29 cellular contexts compared by ENCODE assay signal in genomic region chr9:20664501-20664900, GRCh38.
"Had no signal": no experiment of that assay in that cellular context is flagged by ENCODE, and none has a peak within 500 bp of the region (broad histone marks: within the 10 kb centered on the region; RNA-seq: fewer than 3 reads in every experiment).

No MANE protein-coding gene starts in this region.

- H3K27me3 ChIP-seq: colonic mucosa, gastrocnemius medialis, left lung, ovary, sigmoid colon, stomach, testis, tibial nerve, upper lobe of left lung had no signal

- H3K27ac Mint-ChIP-seq: dendritic cell treated with granulocyte-macrophage colony-stimulating factor and Interleukin-4, amounts not matched to agents 40 ng/mL and 50 ng/mL, for 4 days; endodermal cell; naive thymus-derived CD4-positive, alpha-beta T cell; nephron progenitor cell; stimulated activated effector memory CD8-positive, alpha-beta T cell treated with anti-CD3 and anti-CD28 coated beads, Interleukin-12 subunit alpha, Interleukin-12 subunit beta, amount 100 ng/mL, for 72 hours had no signal

- H3K36me3 ChIP-seq: colonic mucosa, gastrocnemius medialis, left lung, ovary, sigmoid colon, stomach, tibial nerve, upper lobe of left lung had no signal

- H3K9me3 ChIP-seq: colonic mucosa, gastrocnemius medialis, left lung, ovary, psoas muscle, sigmoid colon, stomach, testis, tibial nerve, upper lobe of left lung had no signal

- H3K36me3 Mint-ChIP-seq: naive thymus-derived CD4-positive, alpha-beta T cell; stimulated activated effector memory CD8-positive, alpha-beta T cell treated with anti-CD3 and anti-CD28 coated beads, Interleukin-12 subunit alpha, Interleukin-12 subunit beta, amount 100 ng/mL, for 72 hours had no signal

- ATAC-seq: esophagus mucosa; gastrocnemius medialis; left cardiac atrium; left lung; naive thymus-derived CD4-positive, alpha-beta T cell; psoas muscle; right cardiac atrium; stimulated activated effector memory CD8-positive, alpha-beta T cell treated with anti-CD3 and anti-CD28 coated beads, Interleukin-12 subunit alpha, Interleukin-12 subunit beta, amount 100 ng/mL, for 72 hours had no signal

- H3K4me1 ChIP-seq: colonic mucosa, gastrocnemius medialis, left lung, psoas muscle, testis, tibial nerve had no signal

- H3K4me3 ChIP-seq: colonic mucosa, gastrocnemius medialis, left lung, ovary, psoas muscle, sigmoid colon, stomach, testis, tibial nerve, upper lobe of left lung had no signal

- H3K27me3 Mint-ChIP-seq: dendritic cell treated with granulocyte-macrophage colony-stimulating factor and Interleukin-4, amounts not matched to agents 40 ng/mL and 50 ng/mL, for 4 days had no signal

- H3K27ac ChIP-seq: colonic mucosa, epithelial cell of prostate, gastrocnemius medialis, left lung, ovary, psoas muscle, sigmoid colon, stomach, testis, tibial nerve, upper lobe of left lung had no signal

- DNase-seq: colonic mucosa; effector CD8-positive, alpha-beta T cell; endodermal cell; foreskin fibroblast; gastrocnemius medialis; head of caudate nucleus; left cardiac atrium; left lung; mesenchymal stem cell; midbrain; naive thymus-derived CD4-positive, alpha-beta T cell; nephron progenitor cell; occipital lobe; ovary; posterior cingulate gyrus; psoas muscle; right cardiac atrium; sigmoid colon; stimulated activated CD4-positive, alpha-beta T cell treated with anti-CD3 and anti-CD28 coated beads, Interleukin-2, amount 100 ng/mL, for 24 hours; stimulated activated CD4-positive, alpha-beta T cell treated with anti-CD3 and anti-CD28 coated beads, Interleukin-4, amount 100 ng/mL, for 24 hours; stimulated activated naive CD4-positive, alpha-beta T cell treated with Interleukin-2 at 50 U/mL for 16 hours; stomach; testis; upper lobe of left lung had no signal

- H3K9me3 Mint-ChIP-seq: dendritic cell treated with granulocyte-macrophage colony-stimulating factor and Interleukin-4, amounts not matched to agents 40 ng/mL and 50 ng/mL, for 4 days; naive thymus-derived CD4-positive, alpha-beta T cell; stimulated activated effector memory CD8-positive, alpha-beta T cell treated with anti-CD3 and anti-CD28 coated beads, Interleukin-12 subunit alpha, Interleukin-12 subunit beta, amount 100 ng/mL, for 72 hours had no signal

- H3K4me1 Mint-ChIP-seq: stimulated activated effector memory CD8-positive, alpha-beta T cell treated with anti-CD3 and anti-CD28 coated beads, Interleukin-12 subunit alpha, Interleukin-12 subunit beta, amount 100 ng/mL, for 72 hours had no signal

- H3K4me3 Mint-ChIP-seq: dendritic cell treated with granulocyte-macrophage colony-stimulating factor and Interleukin-4, amounts not matched to agents 40 ng/mL and 50 ng/mL, for 4 days; endodermal cell; naive thymus-derived CD4-positive, alpha-beta T cell; nephron progenitor cell; stimulated activated effector memory CD8-positive, alpha-beta T cell treated with anti-CD3 and anti-CD28 coated beads, Interleukin-12 subunit alpha, Interleukin-12 subunit beta, amount 100 ng/mL, for 72 hours had no signal
